ENCODE assay signal across 8 cellular contexts in genomic region chr19:11766597-11767591, GRCh38. TPM values are rescaled to one million over a fixed set of nuclear protein-coding genes. Genes with fewer than 3 reads are reported as not detected.
DNase-seq lines count a peak whose midpoint lies in the region; ATAC-seq and TF ChIP-seq lines count a peak whose summit lies in the region.

Gene ZNF441, plus strand, starts transcription at chr19:11767000. Its CDS starts 194 bp downstream, at chr19:11767194.

- H3K79me2 ChIP-seq in DND-41 (ENCODE audit: insufficient read depth, low read length) (peaks cover 12% of the 10 kb centered on the region), GM23248 (ENCODE audit: insufficient read depth) (peaks cover 41% of the 10 kb centered on the region)

- H3K4me3 ChIP-seq in DND-41 (ENCODE audit: low read depth in 1 of 2, low read length in 2 of 2) (peak within 1 kb of the TSS; percentile 49 to 79; a peak in 3 of 4 replicates), GM23248 (peak within 1 kb of the TSS; percentile 76), RWPE2 (ENCODE audit: severe bottlenecking) (peak within 1 kb of the TSS; percentile 76)

- H3K27ac Mint-ChIP-seq in nephron progenitor cell: peak within 1 kb of the TSS; percentile 97

- ATAC-seq in DND-41 (ENCODE audit: insufficient read depth, low read depth) (peak; percentile 98), RWPE2 (ENCODE audit: low read depth) (peak; percentile 95)
- ATAC-seq in stimulated activated naive CD8-positive, alpha-beta T cell treated with anti-CD3 and anti-CD28 coated beads, Interleukin-15, Interleukin-2, amounts not matched to agents 100 U/mL and 50 U/mL, for 24 hours: peak; percentile 100

- DNase-seq in DND-41: peak; percentile 97
- peak; percentile 98 for DNase-seq in GM23248
- peak; percentile 94 for DNase-seq in LHCN-M2 (ENCODE audit: low read depth)
- peak; percentile 93 for DNase-seq in RWPE2 (ENCODE audit: low spot score)
- DNase-seq in activated effector memory CD4-positive, alpha-beta T cell treated with anti-CD3 and anti-CD28 coated beads, Interleukin-2, amount 50 U/mL, for 16 hours: peak; percentile 97
- peak; percentile 82 for DNase-seq in fibroblast of the conjunctiva (ENCODE audit: low read depth)
- DNase-seq in nephron progenitor cell: peak; percentile 97
- DNase-seq in stimulated activated naive CD8-positive, alpha-beta T cell treated with anti-CD3 and anti-CD28 coated beads, Interleukin-15, Interleukin-2, amounts not matched to agents 100 U/mL and 50 U/mL, for 24 hours: peak; percentile 96

- H3K9ac ChIP-seq in DND-41 (ENCODE audit: low read depth, low read length): peak within 1 kb of the TSS; percentile 57
- H3K9ac ChIP-seq in GM23248: peak within 1 kb of the TSS; percentile 98

- H3K27me3 Mint-ChIP-seq in nephron progenitor cell (ENCODE audit: low read depth, poor library complexity): peaks cover 14% of the 10 kb centered on the region

- no peaks in the 10 kb centered on the region for H3F3A ChIP-seq in GM23248 (ENCODE audit: insufficient read depth)

- peaks cover 20% of the 10 kb centered on the region for H3K36me3 Mint-ChIP-seq in nephron progenitor cell (ENCODE audit: low read depth)

- H3K36me3 ChIP-seq in DND-41 (ENCODE audit: insufficient read depth, low read length): no peaks in the 10 kb centered on the region; the same call in 1 of the 2 replicates
- no peaks in the 10 kb centered on the region for H3K36me3 ChIP-seq in GM23248 (ENCODE audit: low read depth)
- H3K36me3 ChIP-seq in RWPE2 (ENCODE audit: low read depth): peaks cover 3% of the 10 kb centered on the region; the same call in 1 of the 2 replicates

- H3K27ac ChIP-seq in DND-41 (ENCODE audit: low read length) (peak within 1 kb of the TSS; percentile 81), GM23248 (peak within 1 kb of the TSS; percentile 91), RWPE2 (ENCODE audit: poor library complexity, severe bottlenecking) (peak within 1 kb of the TSS; percentile 47)

- H3K27me3 ChIP-seq in DND-41 (ENCODE audit: insufficient read depth, low read length, poor library complexity): no peaks in the 10 kb centered on the region
- no peaks in the 10 kb centered on the region for H3K27me3 ChIP-seq in GM23248 (replicated peaks; ENCODE audit: insufficient read depth)
- H3K27me3 ChIP-seq in RWPE2 (ENCODE audit: insufficient read depth, poor library complexity, severe bottlenecking): no peaks in the 10 kb centered on the region

- 1% methylated on average over 59 of the region's 61 CpGs for WGBS in GM23248 (ENCODE audit: low coverage in 1 of 2, low lambda C conversion rate in 2 of 2, missing lambda C conversion rate in 2 of 2), 2 experiments

- peak; percentile 2 for TF ChIP-seq CTCF in DND-41 (IDR thresholded peaks at IDR 0.05; ENCODE audit: borderline replicate concordance, extremely low read depth, low read length, poor library complexity, severe bottlenecking)
- TF ChIP-seq CTCF in RWPE2 (IDR thresholded peaks at IDR 0.05; ENCODE audit: poor library complexity, severe bottlenecking): no peak
- TF ChIP-seq CTCF in nephron progenitor cell (IDR thresholded peaks at IDR 0.05): no peak

- H2AFZ ChIP-seq in DND-41 (ENCODE audit: low read depth, low read length) (peak within 1 kb of the TSS; percentile 84), GM23248 (peak within 1 kb of the TSS; percentile 97)

- H4K20me1 ChIP-seq in DND-41 (ENCODE audit: insufficient read depth, low read length) (no peaks in the 10 kb centered on the region), GM23248 (ENCODE audit: insufficient read depth) (no peaks in the 10 kb centered on the region)

- no peaks in the 10 kb centered on the region for H3K9me2 ChIP-seq in GM23248 (ENCODE audit: insufficient read depth)

- H3K9me3 ChIP-seq in DND-41 (ENCODE audit: insufficient read depth, low read length, severe bottlenecking) (no peaks in the 10 kb centered on the region), GM23248 (ENCODE audit: low read depth) (no peaks in the 10 kb centered on the region), RWPE2 (ENCODE audit: severe bottlenecking) (peaks cover 3% of the 10 kb centered on the region)

- H3K4me2 ChIP-seq in DND-41 (ENCODE audit: insufficient read depth, low read length): peak within 1 kb of the TSS; percentile 70
- peak within 1 kb of the TSS; percentile 91 for H3K4me2 ChIP-seq in GM23248 (ENCODE audit: unreplicated experiment)

- in situ Hi-C loops in GM23248 (cut with MboI): no loop called here

- peaks cover 25% of the 10 kb centered on the region for H3K4me1 ChIP-seq in DND-41 (ENCODE audit: insufficient read depth, low read length)
- H3K4me1 ChIP-seq in GM23248 (ENCODE audit: insufficient read depth): peaks cover 6% of the 10 kb centered on the region
- no peaks in the 10 kb centered on the region for H3K4me1 ChIP-seq in RWPE2 (ENCODE audit: insufficient read depth, poor library complexity, severe bottlenecking)

- H3K9me3 Mint-ChIP-seq in nephron progenitor cell: peaks cover 75% of the 10 kb centered on the region

- H3K4me3 Mint-ChIP-seq in nephron progenitor cell: peak within 1 kb of the TSS; percentile 96

- H3K4me1 Mint-ChIP-seq in nephron progenitor cell: peaks cover 16% of the 10 kb centered on the region

RNA-seq across cellular contexts. Expression of gene ZNF441, which starts in this region (rescaled TPM):
- 6.5 and 8.5 TPM in 2 replicates for total RNA-seq in GM23248 (2014; rRNA removed; shearing (Covaris generic))
- 3.5 and 3.6 TPM in 2 replicates for polyA plus RNA-seq in GM23248 (2016; fragmentation: Nextera tagmentation; extraction: Ambion mirVana)
- total RNA-seq in LHCN-M2 (2014; rRNA removed): 5.4 and 7.1 TPM in 2 replicates
- 1.6 TPM for polyA plus RNA-seq in LHCN-M2 (2012)

Comparison
In these comparisons a context has a peak if more than half of its experiments do, and no peak if none do; other contexts are left out.
1. Peak in every context shown above with its lines: DNase-seq, ATAC-seq, H3K4me3 ChIP-seq and H3K27ac ChIP-seq.